10 cellular contexts compared by ENCODE assay signal in the genomic region with DNA sequence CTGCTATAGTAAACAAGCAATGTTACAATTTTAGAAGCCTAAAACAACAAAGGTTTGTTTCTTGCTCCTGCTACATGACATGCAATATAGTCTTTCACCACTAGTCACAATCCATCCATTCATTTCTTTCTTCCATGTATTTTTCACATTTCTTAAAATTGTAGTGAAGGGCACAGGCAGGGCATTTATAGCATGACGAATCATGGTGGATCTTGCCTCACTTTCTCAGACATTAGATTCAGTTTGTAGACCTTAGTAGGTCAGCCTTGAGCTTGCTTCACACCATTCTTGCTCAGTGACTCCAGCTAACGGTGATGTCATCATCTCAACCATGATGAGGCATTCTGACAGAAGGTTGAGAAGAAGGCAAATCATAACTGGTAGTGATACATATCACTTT.
A peak's percentile ranks its signal among the peaks of the same experiment; 100 is the strongest.
DNase-seq lines count a peak whose midpoint lies in the region; ATAC-seq and TF ChIP-seq lines count a peak whose summit lies in the region.
"Had no signal": no experiment of that assay in that cellular context is flagged by ENCODE, and none has a peak within 500 bp of the region (broad histone marks: within the 10 kb centered on the region; RNA-seq: fewer than 3 reads in every experiment).

No MANE protein-coding gene starts in this region.

- TF ChIP-seq POLR2A in GM18505 (IDR thresholded peaks at IDR 0.05; ENCODE audit: borderline replicate concordance, extremely low read depth, insufficient read depth, insufficient read length) = no peak

- no peak overlapping the region for H3K4me2 ChIP-seq in mammary epithelial cell (ENCODE audit: insufficient read depth, low read depth, low read length)

- H3K4me3 Mint-ChIP-seq in activated T-helper 2 cell treated with anti-CD3 and anti-CD28 coated beads, Interferon-gamma antibody, Interleukin-2, Interleukin-4, amounts not matched to agents 10 μg/mL and 5 μg/mL and 100 μg/mL, durations not matched to agents 14 hours and 24 hours and 36 hours (ENCODE audit: low read depth) = no peak overlapping the region
- H3K4me3 Mint-ChIP-seq: activated CD4-positive, alpha-beta memory T cell treated with anti-CD3 and anti-CD28 coated beads for 36 hours had no signal

- H3K36me3 ChIP-seq in mammary epithelial cell (ENCODE audit: insufficient read depth, low read length) = no peaks in the 10 kb centered on the region
- H3K36me3 ChIP-seq: right atrium auricular region, SJSA1 had no signal

- no peak overlapping the region for H2AFZ ChIP-seq in mammary epithelial cell (ENCODE audit: low read depth, low read length)

- intact Hi-C loops in mammary epithelial cell (cut with micrococcal nuclease) = no loop called here
- intact Hi-C loops in activated T-helper 2 cell treated with anti-CD3 and anti-CD28 coated beads, Interferon-gamma antibody, Interleukin-2, Interleukin-4, amounts not matched to agents 10 μg/mL and 5 μg/mL and 100 μg/mL, durations not matched to agents 14 hours and 24 hours and 36 hours (cut with micrococcal nuclease) = no loop called here

- BruUV-seq in mammary epithelial cell (replicated peaks; lab: Mats Ljungman, UMichigan) = no TSS peak

- no peaks in the 10 kb centered on the region for H3K9me3 ChIP-seq in mammary epithelial cell (replicated peaks; ENCODE audit: insufficient read depth, low read length)
- H3K9me3 ChIP-seq: right atrium auricular region had no signal

- no peaks in the 10 kb centered on the region for H4K20me1 ChIP-seq in mammary epithelial cell (ENCODE audit: insufficient read depth, low read length)

- CTCF ChIA-PET in mammary epithelial cell (lab: Charles Lee; ENCODE audit: low non-redundant PET) = no interaction called here

- H3K4me3 ChIP-seq in mammary epithelial cell (replicated peaks in 1 of 3; ENCODE audit: insufficient read depth in 1 of 3, low read depth in 2 of 3, low read length in 3 of 3) (no peak overlapping the region), retinal pigment epithelial cell (ENCODE audit: low read length) (no peak overlapping the region)
- H3K4me3 ChIP-seq: right atrium auricular region, SJSA1 had no signal

- WGBS in mammary epithelial cell (ENCODE audit: low coverage, missing lambda C conversion rate) = 88% methylated on average over 2 of the region's 2 CpGs

- DNase-seq in GM13977 (ENCODE audit: low spot score) (no peak), HT1080 (ENCODE audit: low read depth) (peak; percentile 67), mammary epithelial cell (peak; percentile 57), retinal pigment epithelial cell (ENCODE audit: low read depth) (no peak)
- DNase-seq in activated T-helper 2 cell treated with anti-CD3 and anti-CD28 coated beads, Interferon-gamma antibody, Interleukin-2, Interleukin-4, amounts not matched to agents 10 μg/mL and 5 μg/mL and 100 μg/mL, durations not matched to agents 14 hours and 24 hours and 36 hours (ENCODE audit: low spot score) = no peak
- DNase-seq: activated CD4-positive, alpha-beta memory T cell treated with anti-CD3 and anti-CD28 coated beads for 36 hours had no signal

- no peaks in the 10 kb centered on the region for H3K9me3 Mint-ChIP-seq in activated T-helper 2 cell treated with anti-CD3 and anti-CD28 coated beads, Interferon-gamma antibody, Interleukin-2, Interleukin-4, amounts not matched to agents 10 μg/mL and 5 μg/mL and 100 μg/mL, durations not matched to agents 14 hours and 24 hours and 36 hours
- H3K9me3 Mint-ChIP-seq: activated CD4-positive, alpha-beta memory T cell treated with anti-CD3 and anti-CD28 coated beads for 36 hours had no signal

- no peak overlapping the region for H3K9ac ChIP-seq in mammary epithelial cell (ENCODE audit: insufficient read depth, low read length)

- peak; percentile 4 for TF ChIP-seq CTCF in GM13977 (IDR thresholded peaks at IDR 0.05; ENCODE audit: extremely low read depth, insufficient read depth, missing control alignments)
- peak; percentile 26 to 31 for TF ChIP-seq CTCF in mammary epithelial cell (conservative IDR thresholded peaks at IDR 0.05 in 1 of 2, IDR thresholded peaks at IDR 0.05 in 1 of 2; ENCODE audit: extremely low read depth in 1 of 2, insufficient read depth in 1 of 2, low read depth in 1 of 2, low read length in 2 of 2)
- peak; percentile 14 for TF ChIP-seq CTCF in retinal pigment epithelial cell (conservative IDR thresholded peaks at IDR 0.05; ENCODE audit: low read depth, low read length)

- H3K27ac Mint-ChIP-seq in activated T-helper 2 cell treated with anti-CD3 and anti-CD28 coated beads, Interferon-gamma antibody, Interleukin-2, Interleukin-4, amounts not matched to agents 10 μg/mL and 5 μg/mL and 100 μg/mL, durations not matched to agents 14 hours and 24 hours and 36 hours = no peak overlapping the region
- H3K27ac Mint-ChIP-seq: activated CD4-positive, alpha-beta memory T cell treated with anti-CD3 and anti-CD28 coated beads for 36 hours had no signal

- no peaks in the 10 kb centered on the region for H3K27me3 Mint-ChIP-seq in activated T-helper 2 cell treated with anti-CD3 and anti-CD28 coated beads, Interferon-gamma antibody, Interleukin-2, Interleukin-4, amounts not matched to agents 10 μg/mL and 5 μg/mL and 100 μg/mL, durations not matched to agents 14 hours and 24 hours and 36 hours (ENCODE audit: low read depth)
- H3K27me3 Mint-ChIP-seq: activated CD4-positive, alpha-beta memory T cell treated with anti-CD3 and anti-CD28 coated beads for 36 hours had no signal

- ATAC-seq in GM21423 (IDR thresholded peaks at IDR 0.05; ENCODE audit: unreplicated experiment) = no peak
- no peak for ATAC-seq in GM18505 (IDR thresholded peaks at IDR 0.05; ENCODE audit: unreplicated experiment)

- no peaks in the 10 kb centered on the region for H3K79me2 ChIP-seq in mammary epithelial cell (ENCODE audit: insufficient read depth, low read length)

- H3K27me3 ChIP-seq in mammary epithelial cell (ENCODE audit: insufficient read depth, low read length) = no peaks in the 10 kb centered on the region
- H3K27me3 ChIP-seq: right atrium auricular region, SJSA1 had no signal

- dilution Hi-C loops in mammary epithelial cell (cut with HindIII; ENCODE audit: low sequenced_read_pairs) = no loop called here

- H3K36me3 Mint-ChIP-seq in activated T-helper 2 cell treated with anti-CD3 and anti-CD28 coated beads, Interferon-gamma antibody, Interleukin-2, Interleukin-4, amounts not matched to agents 10 μg/mL and 5 μg/mL and 100 μg/mL, durations not matched to agents 14 hours and 24 hours and 36 hours (ENCODE audit: low read depth) = no peaks in the 10 kb centered on the region
- H3K36me3 Mint-ChIP-seq: activated CD4-positive, alpha-beta memory T cell treated with anti-CD3 and anti-CD28 coated beads for 36 hours had no signal

- no peak overlapping the region for H3K27ac ChIP-seq in mammary epithelial cell (ENCODE audit: insufficient read depth, low read depth, low read length)
- H3K27ac ChIP-seq: right atrium auricular region, SJSA1 had no signal

- H3K4me1 ChIP-seq in mammary epithelial cell (ENCODE audit: insufficient read depth, low read length) = no peaks in the 10 kb centered on the region
- H3K4me1 ChIP-seq: right atrium auricular region, SJSA1 had no signal

- in situ Hi-C loops in GM13977 (cut with MboI; ENCODE audit: low pct_unique_long_range_greater_than_20kb, low sequenced_read_pairs, unreplicated experiment) = no loop called here
- in situ Hi-C loops in mammary epithelial cell (cut with MboI; ENCODE audit: low sequenced_read_pairs in 2 of 2) = loop anchor here in 1 of 2 donors (25.0 kb wide), 1 partner anchor 287 kb away; no protein-coding TSS in a partner anchor

- no peaks in the 10 kb centered on the region for H3K4me1 Mint-ChIP-seq in activated T-helper 2 cell treated with anti-CD3 and anti-CD28 coated beads, Interferon-gamma antibody, Interleukin-2, Interleukin-4, amounts not matched to agents 10 μg/mL and 5 μg/mL and 100 μg/mL, durations not matched to agents 14 hours and 24 hours and 36 hours (ENCODE audit: low read depth)

Comparison
In these comparisons a context has a peak if more than half of its experiments do, and no peak if none do; other contexts are left out.
1. DNase-seq: peak in HT1080 (single experiment) and mammary epithelial cell (single experiment); none in GM13977 (single experiment), retinal pigment epithelial cell (single experiment) and activated T-helper 2 cell treated with anti-CD3 and anti-CD28 coated beads, Interferon-gamma antibody, Interleukin-2, Interleukin-4, amounts not matched to agents 10 μg/mL and 5 μg/mL and 100 μg/mL, durations not matched to agents 14 hours and 24 hours and 36 hours (single experiment).
2. Peak in every context shown above with its lines, with median percentiles within 50 percentile points of each other: CTCF ChIP-seq.